27 cellular contexts compared by ENCODE assay signal in genomic region chr6:71414486-71414885, GRCh38.
DNase-seq lines count a peak whose midpoint lies in the region; ATAC-seq, FAIRE-seq and TF ChIP-seq lines count a peak whose summit lies in the region.
"Had no signal": no experiment of that assay in that cellular context is flagged by ENCODE, and none has a peak within 500 bp of the region (broad histone marks: within the 10 kb centered on the region; RNA-seq: fewer than 3 reads in every experiment).

No MANE protein-coding gene starts in this region.

- ATAC-seq in upper lobe of right lung (no peak), gastroesophageal sphincter (no peak), HG02571 (IDR thresholded peaks at IDR 0.05; ENCODE audit: unreplicated experiment) (no peak)
- ATAC-seq: naive thymus-derived CD4-positive, alpha-beta T cell; pancreas had no signal

- peaks cover 69% of the 10 kb centered on the region for H3K79me2 ChIP-seq in keratinocyte (ENCODE audit: control insufficient read depth, insufficient read depth, low read length)

- no peak overlapping the region for H3K9ac ChIP-seq in keratinocyte (ENCODE audit: control insufficient read depth, extremely low read depth, insufficient read depth, low read length)

- H3K27ac ChIP-seq in left ventricle myocardium inferior (replicated peaks) (peak overlapping the region; percentile 1), right atrium auricular region (no peak overlapping the region), keratinocyte (ENCODE audit: control insufficient read depth, insufficient read depth, low read length) (no peak overlapping the region), upper lobe of right lung (no peak overlapping the region), gastroesophageal sphincter (peak overlapping the region in 1 of 4 donors; percentile 6)
- H3K27ac ChIP-seq: esophagus squamous epithelium had no signal

- H3K9me1 ChIP-seq in keratinocyte (ENCODE audit: control insufficient read depth, extremely low read depth, insufficient read depth, low read length) = no peaks in the 10 kb centered on the region

- TF ChIP-seq POLR2A in gastroesophageal sphincter (IDR thresholded peaks at IDR 0.05) = no peak

- DNase-seq in left ventricle myocardium inferior (no peak), right atrium auricular region (ENCODE audit: low spot score) (no peak), keratinocyte (ENCODE audit: low read depth, low spot score) (no peak), upper lobe of right lung (no peak), T-helper 1 cell (no peak)
- DNase-seq: 8988T; activated CD4-positive, alpha-beta T cell treated with anti-CD3 and anti-CD28 coated beads for 1 hour; activated naive CD4-positive, alpha-beta T cell treated with anti-CD3 and anti-CD28 coated beads, Interleukin-2, amount 50 U/mL, for 16 hours; activated T-cell treated with anti-CD3 and anti-CD28 coated beads, Interleukin-2, amount 50 U/mL, for 48 hours; aorta; BE2C; Caco-2; cerebellar nuclear complex; esophagus squamous epithelium; naive thymus-derived CD4-positive, alpha-beta T cell; NCI-H1092 treated with DMSO at 0.1 percent for 48 hours; NCI-H2081 treated with DMSO at 0.1 percent for 48 hours; NCI-H510A treated with DMSO at 0.1 percent for 48 hours; pancreas; stimulated activated CD4-positive, alpha-beta T cell treated with anti-CD3 and anti-CD28 coated beads, Interleukin-2, amount 100 ng/mL, for 48 hours had no signal

- H3K27me3 ChIP-seq in left ventricle myocardium inferior (ENCODE audit: low read depth) = no peaks in the 10 kb centered on the region
- no peaks in the 10 kb centered on the region for H3K27me3 ChIP-seq in right atrium auricular region
- H3K27me3 ChIP-seq in keratinocyte (ENCODE audit: control insufficient read depth, extremely low read depth, insufficient read depth, low read length) = no peaks in the 10 kb centered on the region
- H3K27me3 ChIP-seq in upper lobe of right lung = no peaks in the 10 kb centered on the region
- no peaks in the 10 kb centered on the region for H3K27me3 ChIP-seq in gastroesophageal sphincter
- H3K27me3 ChIP-seq: pancreas had no signal

- H3K27ac Mint-ChIP-seq in nephron = peak overlapping the region; percentile 85 to 95 (median 91)
- H3K27ac Mint-ChIP-seq: naive thymus-derived CD4-positive, alpha-beta T cell; stimulated activated naive CD8-positive, alpha-beta T cell treated with anti-CD3 and anti-CD28 coated beads, Interleukin-15, Interleukin-2, amounts not matched to agents 100 ng/mL and 50 ng/mL, for 24 hours had no signal

- WGBS in gastroesophageal sphincter (ENCODE audit: low coverage in 1 of 2), 2 donors = 14 to 34% methylated on average over 3 of the region's 3 CpGs

- H3K4me3 Mint-ChIP-seq in nephron = peak overlapping the region; percentile 73 to 77 (median 75)
- H3K4me3 Mint-ChIP-seq: naive thymus-derived CD4-positive, alpha-beta T cell; stimulated activated naive CD8-positive, alpha-beta T cell treated with anti-CD3 and anti-CD28 coated beads, Interleukin-15, Interleukin-2, amounts not matched to agents 100 ng/mL and 50 ng/mL, for 24 hours had no signal

- H3K4me1 ChIP-seq in left ventricle myocardium inferior = peaks cover 99% of the 10 kb centered on the region
- H3K4me1 ChIP-seq in right atrium auricular region = peaks cover 0 to 71% of the 10 kb centered on the region in 2 donors
- H3K4me1 ChIP-seq in keratinocyte (ENCODE audit: control insufficient read depth, extremely low read depth, insufficient read depth, low read length) = peaks cover 38% of the 10 kb centered on the region
- peaks cover 51% of the 10 kb centered on the region for H3K4me1 ChIP-seq in upper lobe of right lung
- peaks cover 16 to 91% (median 30%) of the 10 kb centered on the region in 3 donors for H3K4me1 ChIP-seq in gastroesophageal sphincter
- H3K4me1 ChIP-seq: BE2C had no signal

- H3K4me3 ChIP-seq in left ventricle myocardium inferior (peak overlapping the region; percentile 26), right atrium auricular region (no peak overlapping the region), keratinocyte (ENCODE audit: control insufficient read depth in 2 of 3, extremely low read depth in 1 of 3, insufficient read depth in 2 of 3, low read depth in 1 of 3, low read length in 3 of 3) (peak overlapping the region in 2 of 3 experiments; percentile 14 to 25), upper lobe of right lung (peak overlapping the region; percentile 6), gastroesophageal sphincter (no peak overlapping the region)
- H3K4me3 ChIP-seq: esophagus squamous epithelium, smooth muscle cell had no signal

- no peak for FAIRE-seq in keratinocyte (lab: Jason Lieb, UNC)
- FAIRE-seq: H1, HTR-8/SVneo had no signal

- no peaks in the 10 kb centered on the region for H3K27me3 Mint-ChIP-seq in nephron (ENCODE audit: low read depth)

- TF ChIP-seq EP300 in gastroesophageal sphincter (IDR thresholded peaks at IDR 0.05) = no peak

- peaks cover 66% of the 10 kb centered on the region for H3K4me1 Mint-ChIP-seq in nephron

- H2AFZ ChIP-seq in keratinocyte (ENCODE audit: control insufficient read depth, low read length) = no peak overlapping the region

- H3K9me3 ChIP-seq in left ventricle myocardium inferior (replicated peaks) (no peaks in the 10 kb centered on the region), right atrium auricular region (no peaks in the 10 kb centered on the region), keratinocyte (ENCODE audit: control insufficient read depth, low read depth, low read length) (peaks cover 9% of the 10 kb centered on the region), upper lobe of right lung (no peaks in the 10 kb centered on the region), gastroesophageal sphincter (no peaks in the 10 kb centered on the region)
- H3K9me3 ChIP-seq: BE2C, Caco-2, esophagus squamous epithelium, pancreas had no signal

- H3K9me3 Mint-ChIP-seq in nephron = no peaks in the 10 kb centered on the region
- H3K9me3 Mint-ChIP-seq: stimulated activated naive CD8-positive, alpha-beta T cell treated with anti-CD3 and anti-CD28 coated beads, Interleukin-15, Interleukin-2, amounts not matched to agents 100 ng/mL and 50 ng/mL, for 24 hours had no signal

- H3K4me2 ChIP-seq in keratinocyte (ENCODE audit: control insufficient read depth, extremely low read depth, insufficient read depth, low read depth, low read length) = no peak overlapping the region
- H3K4me2 ChIP-seq: smooth muscle cell had no signal

- peaks cover 36% of the 10 kb centered on the region for H3K36me3 ChIP-seq in left ventricle myocardium inferior
- H3K36me3 ChIP-seq in right atrium auricular region = peaks cover 33% of the 10 kb centered on the region
- H3K36me3 ChIP-seq in keratinocyte (ENCODE audit: control insufficient read depth in 2 of 2, extremely low read depth in 1 of 2, insufficient read depth in 2 of 2, low read length in 2 of 2) = peaks cover 18 to 38% of the 10 kb centered on the region in 2 experiments
- H3K36me3 ChIP-seq in upper lobe of right lung = peaks cover 28% of the 10 kb centered on the region
- peaks cover 3 to 33% of the 10 kb centered on the region in 2 donors for H3K36me3 ChIP-seq in gastroesophageal sphincter
- H3K36me3 ChIP-seq: BE2C had no signal

- H3K36me3 Mint-ChIP-seq in nephron (ENCODE audit: low read depth) = peaks cover 73% of the 10 kb centered on the region
- H3K36me3 Mint-ChIP-seq: naive thymus-derived CD4-positive, alpha-beta T cell had no signal

- no peak for TF ChIP-seq CTCF in left ventricle myocardium inferior (IDR thresholded peaks at IDR 0.05; ENCODE audit: borderline replicate concordance)
- TF ChIP-seq CTCF in right atrium auricular region (IDR thresholded peaks at IDR 0.05) = no peak
- TF ChIP-seq CTCF in keratinocyte (optimal IDR thresholded peaks at IDR 0.05 in 1 of 3, IDR thresholded peaks at IDR 0.05 in 1 of 3, conservative IDR thresholded peaks at IDR 0.05 in 1 of 3; ENCODE audit: extremely low read depth in 1 of 3, insufficient read depth in 2 of 3, low read length in 3 of 3) = no peak
- TF ChIP-seq CTCF in nephron (IDR thresholded peaks at IDR 0.05; ENCODE audit: unreplicated experiment in 3 of 3) = no peak
- no peak for TF ChIP-seq CTCF in upper lobe of right lung (IDR thresholded peaks at IDR 0.05)
- TF ChIP-seq CTCF in gastroesophageal sphincter (IDR thresholded peaks at IDR 0.05) = no peak

- intact Hi-C loops in left ventricle myocardium inferior (cut with micrococcal nuclease) (no loop called here), upper lobe of right lung (cut with DNase I) (no loop called here)

- no peaks in the 10 kb centered on the region for H4K20me1 ChIP-seq in keratinocyte (ENCODE audit: control insufficient read depth, extremely low read depth, insufficient read depth, low read length)

- dilution Hi-C loops in keratinocyte (cut with MboI; ENCODE audit: extremely low pct_ligation_motif_present, low sequenced_read_pairs) = no loop called here

Comparison
In these comparisons a context has a peak if more than half of its experiments do, and no peak if none do; other contexts are left out.
1. H3K4me3 ChIP-seq: peak in left ventricle myocardium inferior (single experiment), keratinocyte (2 of 3) and upper lobe of right lung (single experiment); none in right atrium auricular region (0 of 2) and gastroesophageal sphincter (0 of 2).